In genomic region chr7:132709971-132710567, GRCh38 we compare ENCODE assay signal across 8 cellular contexts.
A peak's percentile ranks its signal among the peaks of the same experiment; 100 is the strongest.
DNase-seq lines count a peak whose midpoint lies in the region; ATAC-seq and TF ChIP-seq lines count a peak whose summit lies in the region.

No MANE protein-coding gene starts in this region.

- H3K4me3 ChIP-seq in GM06990 (replicated peaks; ENCODE audit: low read depth, low read length) (no peak overlapping the region), SJSA1 (no peak overlapping the region), foreskin fibroblast (ENCODE audit: low read depth in 1 of 2, low read length in 2 of 2) (no peak overlapping the region), stomach (no peak overlapping the region)

- TF ChIP-seq EP300 in stomach (IDR thresholded peaks at IDR 0.05) = no peak

- H3K4me1 ChIP-seq in SJSA1 (replicated peaks) (no peaks in the 10 kb centered on the region), stomach (no peaks in the 10 kb centered on the region)

- H3K27me3 ChIP-seq in GM06990 (replicated peaks; ENCODE audit: control insufficient read depth, insufficient read depth, low read length) (no peaks in the 10 kb centered on the region; the same call in none of the 2 replicates), SJSA1 (replicated peaks) (no peaks in the 10 kb centered on the region), stomach (no peaks in the 10 kb centered on the region)

- no peaks in the 10 kb centered on the region for H3K36me3 ChIP-seq in GM06990 (ENCODE audit: control insufficient read depth, insufficient read depth, low read length)
- no peaks in the 10 kb centered on the region for H3K36me3 ChIP-seq in SJSA1
- H3K36me3 ChIP-seq in stomach = no peaks in the 10 kb centered on the region

- 53 to 65% (median 57%) methylated on average over 7 of the region's 7 CpGs for WGBS in stomach, 5 donors

- H3K27ac ChIP-seq in 22Rv1 = no peak overlapping the region
- H3K27ac ChIP-seq in SJSA1 = no peak overlapping the region
- no peak overlapping the region for H3K27ac ChIP-seq in stomach

- TF ChIP-seq POLR2A in stomach (IDR thresholded peaks at IDR 0.05) = no peak

- DNase-seq in GM06990 (ENCODE audit: extremely low read depth, insufficient read length) (no peak), SJSA1 (ENCODE audit: low read depth in 1 of 2, low spot score in 2 of 2) (peak; percentile 24 to 51), foreskin fibroblast (peak; percentile 46 to 77), stomach (peak; percentile 32), NCI-H2227 (lab: John Stamatoyannopoulos, UW; ENCODE audit: unreplicated experiment) (no peak), NCI-H510A treated with DMSO at 0.1 percent for 48 hours (lab: John Stamatoyannopoulos, UW) (no peak)

- intact Hi-C loops in stomach (cut with DNase I; ENCODE audit: low total_unique reads) = no loop called here

- H3K9me3 ChIP-seq in SJSA1 (replicated peaks) (no peaks in the 10 kb centered on the region), stomach (no peaks in the 10 kb centered on the region)

- TF ChIP-seq CTCF in 22Rv1 (IDR thresholded peaks at IDR 0.05) = peak; percentile 74
- TF ChIP-seq CTCF in GM06990 (IDR thresholded peaks at IDR 0.05; ENCODE audit: insufficient read depth, low read length, poor library complexity, severe bottlenecking) = peak; percentile 44
- TF ChIP-seq CTCF in foreskin fibroblast (IDR thresholded peaks at IDR 0.05; ENCODE audit: low read depth, low read length) = peak; percentile 53
- peak in 3 of 7 experiments; percentile 20 to 47 (median 37) for TF ChIP-seq CTCF in stomach (IDR thresholded peaks at IDR 0.05)

- no peak for ATAC-seq in HG02571 (IDR thresholded peaks at IDR 0.05; ENCODE audit: unreplicated experiment)

Comparison
In these comparisons a context has a peak if more than half of its experiments do, and no peak if none do; other contexts are left out.
1. DNase-seq: peak in SJSA1 (2 of 2), foreskin fibroblast (2 of 2) and stomach (single experiment); none in GM06990 (single experiment), NCI-H2227 (single experiment) and NCI-H510A treated with DMSO at 0.1 percent for 48 hours (single experiment).